ENCODE assay signal across 21 cellular contexts in genomic region chr11:109695696-109696095, GRCh38.
A peak's percentile ranks its signal among the peaks of the same experiment; 100 is the strongest.
DNase-seq lines count a peak whose midpoint lies in the region; ATAC-seq and TF ChIP-seq lines count a peak whose summit lies in the region.
"Had no signal": no experiment of that assay in that cellular context is flagged by ENCODE, and none has a peak within 500 bp of the region (broad histone marks: within the 10 kb centered on the region; RNA-seq: fewer than 3 reads in every experiment).

No MANE protein-coding gene starts in this region.

- no peak for TF ChIP-seq RAD21 in HCT116 (IDR thresholded peaks at IDR 0.05; ENCODE audit: low read depth)

- TF ChIP-seq POLR2A in HCT116 (IDR thresholded peaks at IDR 0.05; ENCODE audit: borderline replicate concordance, extremely low read depth, insufficient read depth, insufficient read length) (no peak), right lobe of liver (IDR thresholded peaks at IDR 0.05) (no peak)

- H3K9me3 ChIP-seq in HCT116 (ENCODE audit: control insufficient read depth in 1 of 2, insufficient read depth in 1 of 2, low read depth in 1 of 2, low read length in 2 of 2) (peaks cover 4 to 9% of the 10 kb centered on the region in 2 experiments; a peak in 1 of 4 replicates), adipocyte (ENCODE audit: control insufficient read depth, low read length) (peaks cover 5% of the 10 kb centered on the region), right lobe of liver (no peaks in the 10 kb centered on the region)

- H3K4me1 ChIP-seq in HCT116 (ENCODE audit: control insufficient read depth in 1 of 2, insufficient read depth in 2 of 2, low read length in 2 of 2) (peaks cover 0 to 19% of the 10 kb centered on the region in 2 experiments; a peak in 1 of 4 replicates), adipocyte (ENCODE audit: control insufficient read depth, insufficient read depth, low read length) (no peaks in the 10 kb centered on the region), right lobe of liver (no peaks in the 10 kb centered on the region)
- H3K4me1 ChIP-seq: gastroesophageal sphincter, tibial artery had no signal

- intact Hi-C loops in HCT116 (cut with micrococcal nuclease) (loop anchor here (2.0 kb wide), 1 partner anchor 655 kb away; no protein-coding TSS in a partner anchor), right lobe of liver (cut with DNase I) (no loop called here)

- H3K36me3 ChIP-seq in HCT116 (ENCODE audit: control insufficient read depth in 1 of 2, insufficient read depth in 2 of 2, low read length in 2 of 2) (no peaks in the 10 kb centered on the region), adipocyte (ENCODE audit: control insufficient read depth, insufficient read depth, low read length, severe bottlenecking) (no peaks in the 10 kb centered on the region), right lobe of liver (no peaks in the 10 kb centered on the region)
- H3K36me3 ChIP-seq: cardiac muscle cell, gastroesophageal sphincter, tibial artery had no signal

- H2AFZ ChIP-seq in HCT116 (ENCODE audit: low read depth, low read length, poor library complexity, severe bottlenecking): no peak overlapping the region

- no peaks in the 10 kb centered on the region for H3K9me2 ChIP-seq in HCT116 (ENCODE audit: insufficient read depth)

- 39% methylated on average over 3 of the region's 4 CpGs for WGBS in right lobe of liver (ENCODE audit: insufficient coverage, low coverage, low lambda C conversion rate, missing lambda C conversion rate)

- TF ChIP-seq CTCF in HCT116 (IDR thresholded peaks at IDR 0.05 in 2 of 3, conservative IDR thresholded peaks at IDR 0.05 in 1 of 3; ENCODE audit: borderline replicate concordance in 1 of 3, insufficient read depth in 1 of 3, low read depth in 2 of 3, low read length in 2 of 3) (no peak), right lobe of liver (IDR thresholded peaks at IDR 0.05) (no peak)

- CTCF ChIA-PET in HCT116 (lab: Charles Lee): interaction anchor here (1.7 kb wide), 1 partner anchor 921 kb away, joined by 3 read pairs; no protein-coding TSS in a partner anchor

- POLR2A ChIA-PET in HCT116 (lab: Charles Lee): no interaction called here

- no peak overlapping the region for H3K4me3 ChIP-seq in HCT116 (replicated peaks in 1 of 2; ENCODE audit: low read depth in 1 of 2, low read length in 2 of 2)
- H3K4me3 ChIP-seq in adipocyte (ENCODE audit: low read length): peak overlapping the region; percentile 18
- no peak overlapping the region for H3K4me3 ChIP-seq in skeletal muscle cell (ENCODE audit: low read depth, low read length)
- no peak overlapping the region for H3K4me3 ChIP-seq in right lobe of liver
- H3K4me3 ChIP-seq: cardiac muscle cell, gastroesophageal sphincter, tibial artery had no signal

- DNase-seq in HCT116 (ENCODE audit: low read depth, low spot score): no peak
- no peak for DNase-seq in adipocyte (ENCODE audit: low read depth)
- DNase-seq in fibroblast of peridontal ligament (ENCODE audit: extremely low read depth): peak; percentile 52
- peak; percentile 94 for DNase-seq in skeletal muscle cell (ENCODE audit: low read depth)
- DNase-seq in amygdala (lab: John Stamatoyannopoulos, UW): no peak
- no peak for DNase-seq in right lobe of liver
- no peak for DNase-seq in activated T-cell treated with anti-CD3 and anti-CD28 coated beads for 4 hours
- DNase-seq in RPMI8226: no peak
- DNase-seq: activated CD4-positive, alpha-beta T cell treated with anti-CD3 and anti-CD28 coated beads, Interleukin-2, amount 50 U/mL, for 4 hours; activated CD8-positive, alpha-beta memory T cell treated with anti-CD3 and anti-CD28 coated beads, Interleukin-2, amount 50 U/mL, for 4 hours; activated effector memory CD4-positive, alpha-beta T cell treated with anti-CD3 and anti-CD28 coated beads, Interleukin-2, amount 50 U/mL, for 16 hours; CD8-positive, alpha-beta T cell; dermis blood vessel endothelial cell; naive B cell; NCI-H524; occipital lobe; retina; stimulated activated CD4-positive, alpha-beta T cell treated with anti-CD3 and anti-CD28 coated beads, Interleukin-12 subunit alpha, Interleukin-12 subunit beta, amount 100 ng/mL, for 4 hours; tibial artery had no signal

- H3K4me2 ChIP-seq in HCT116 (ENCODE audit: low read length): peak overlapping the region; percentile 30

- ATAC-seq in HCT116: no peak
- no peak for ATAC-seq in right lobe of liver
- ATAC-seq: CD8-positive, alpha-beta T cell; gastroesophageal sphincter had no signal

- BruUV-seq in HCT116 (replicated peaks; lab: Mats Ljungman, UMichigan): no TSS peak

- H4K20me1 ChIP-seq in HCT116 (ENCODE audit: insufficient read depth): no peaks in the 10 kb centered on the region

- H3K9ac ChIP-seq in HCT116 (ENCODE audit: low read length): no peak overlapping the region
- H3K9ac ChIP-seq in adipocyte (ENCODE audit: low read length): peak overlapping the region; percentile 59

- RAD21 ChIA-PET in HCT116 (lab: Charles Lee; ENCODE audit: low non-redundant PET in 1 of 2, low total read pairs in 2 of 2, uncharacterized antibody in 2 of 2, unreplicated experiment in 2 of 2): no interaction called here

- no peak overlapping the region for H3K27ac ChIP-seq in HCT116 (ENCODE audit: low read depth, low read length)
- no peak overlapping the region for H3K27ac ChIP-seq in right lobe of liver
- H3K27ac ChIP-seq: cardiac muscle cell, gastroesophageal sphincter, tibial artery had no signal

- no peaks in the 10 kb centered on the region for H3K79me2 ChIP-seq in HCT116 (ENCODE audit: insufficient read depth, low read length)

- H3K27me3 ChIP-seq in HCT116 (ENCODE audit: insufficient read depth, low read length) (no peaks in the 10 kb centered on the region), adipocyte (replicated peaks; ENCODE audit: control insufficient read depth, insufficient read depth, low read length) (no peaks in the 10 kb centered on the region), right lobe of liver (no peaks in the 10 kb centered on the region)
- H3K27me3 ChIP-seq: cardiac muscle cell, gastroesophageal sphincter, tibial artery had no signal

TF ChIP-seq in HCT116, 20 proteins besides CTCF, POLR2A, EP300 and RAD21:
- TF ChIP-seq ZFX (IDR thresholded peaks at IDR 0.05) (no peak), CBX3 (IDR thresholded peaks at IDR 0.05; ENCODE audit: low read depth) (no peak), FOSL1 (IDR thresholded peaks at IDR 0.05; ENCODE audit: low read depth) (peak; percentile 30; the same call in 1 of the 2 replicates), POLR2AphosphoS5 (IDR thresholded peaks at IDR 0.05; ENCODE audit: low read depth, low read length) (no peak), REST (IDR thresholded peaks at IDR 0.05; ENCODE audit: low read depth) (no peak)

Comparison
In these comparisons a context has a peak if more than half of its experiments do, and no peak if none do; other contexts are left out.
1. DNase-seq: peak in fibroblast of peridontal ligament (single experiment) and skeletal muscle cell (single experiment); none in HCT116 (single experiment), adipocyte (single experiment), amygdala (0 of 56), right lobe of liver (0 of 3), activated T-cell treated with anti-CD3 and anti-CD28 coated beads for 4 hours (single experiment) and RPMI8226 (single experiment).